In the genomic region with DNA sequence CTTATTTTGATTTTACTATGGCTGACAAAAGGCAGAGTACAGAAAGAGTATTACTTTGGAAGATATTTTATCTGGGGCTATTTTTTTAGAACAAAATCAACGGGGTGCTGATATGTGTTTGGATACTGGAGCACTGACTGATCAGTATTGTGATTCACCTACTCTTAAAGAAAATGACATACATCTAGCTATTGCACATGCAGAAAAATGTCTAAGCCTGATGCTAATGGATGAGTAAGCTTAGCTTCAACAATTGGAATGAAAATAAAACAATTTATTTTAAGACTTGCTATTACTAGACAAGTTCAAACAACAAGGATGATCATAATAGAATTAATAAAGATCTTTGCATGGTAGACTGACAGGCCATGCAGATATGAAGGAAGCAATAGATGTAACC, we compare ENCODE assay signal across 38 cellular contexts.
"Had no signal": no experiment of that assay in that cellular context is flagged by ENCODE, and none has a peak within 500 bp of the region (broad histone marks: within the 10 kb centered on the region; RNA-seq: fewer than 3 reads in every experiment).

No MANE protein-coding gene starts in this region.

- H3K27ac ChIP-seq: brain microvascular endothelial cell, cardiac muscle cell, Peyer's patch, SJSA1, VCaP had no signal

- H3K27me3 ChIP-seq: brain microvascular endothelial cell, cardiac muscle cell, Peyer's patch, SJSA1 had no signal

- H3K36me3 ChIP-seq: brain microvascular endothelial cell, cardiac muscle cell, Peyer's patch, SJSA1 had no signal

- H3K4me3 ChIP-seq: cardiac muscle cell, Peyer's patch, SJSA1 had no signal

- DNase-seq: activated B cell treated with CpG ODN at 0.5 μM for 24 hours; activated CD4-positive, alpha-beta memory T cell treated with anti-CD3 and anti-CD28 coated beads, Interleukin-2, amount 10 ng/mL, durations not matched to agents 7 days and 5 days; activated CD4-positive, alpha-beta T cell treated with anti-CD3 and anti-CD28 coated beads for 4 hours; activated CD4-positive, alpha-beta T cell treated with anti-CD3 and anti-CD28 coated beads, Interleukin-2, amount 50 U/mL, for 1 hour; activated CD4-positive, CD25-positive, alpha-beta regulatory T cell treated with anti-CD3 and anti-CD28 coated beads, Interleukin-2, amount 50 U/mL, for 72 hours; activated CD8-positive, alpha-beta memory T cell treated with anti-CD3 and anti-CD28 coated beads for 24 hours; activated CD8-positive, alpha-beta memory T cell treated with anti-CD3 and anti-CD28 coated beads, Interleukin-2, amount 10 ng/mL, durations not matched to agents 7 days and 5 days; activated CD8-positive, alpha-beta memory T cell treated with anti-CD3 and anti-CD28 coated beads, Interleukin-2, amount 50 U/mL, for 48 hours; activated effector memory CD4-positive, alpha-beta T cell treated with Interleukin-2 at 50 U/mL for 16 hours; activated naive CD4-positive, alpha-beta T cell treated with anti-CD3 and anti-CD28 coated beads, Interleukin-2, amount 10 ng/mL, durations not matched to agents 7 days and 5 days; activated naive CD8-positive, alpha-beta T cell treated with anti-CD3 and anti-CD28 coated beads, Interleukin-2, amount 50 U/mL, for 24 hours; activated T-cell treated with anti-CD3 and anti-CD28 coated beads, Interleukin-2, amount 50 U/mL, for 48 hours; anterior cingulate cortex; brain microvascular endothelial cell; Kasumi-1; KG1; MM.1S; MV-4-11; NCI-H1092; NCI-H1436 treated with DMSO at 0.1 percent for 48 hours; NCI-H1694 treated with DMSO at 0.1 percent for 48 hours; NCI-H2029; NCI-H2107; NCI-H2171; NCI-H510A; NCI-H526; NCI-H748 treated with DMSO at 0.1 percent for 48 hours; NK-92 treated with Interleukin-12 subunit alpha and Interleukin-12 subunit beta, amount 100 ng/mL, for 24 hours; PC-3; Peyer's patch; RPMI8226; SHP77 treated with DMSO at 0.1 percent for 48 hours; SK-N-SH; T-helper 17 cell; T-helper 9 cell had no signal

- ATAC-seq: activated CD8-positive, alpha-beta memory T cell treated with anti-CD3 and anti-CD28 coated beads, Interleukin-2, amount 10 ng/mL, durations not matched to agents 7 days and 5 days; activated naive CD8-positive, alpha-beta T cell treated with anti-CD3 and anti-CD28 coated beads, Interleukin-2, amount 50 U/mL, for 24 hours; PC-3; T-helper 17 cell had no signal

- H3K4me1 ChIP-seq: Peyer's patch, SJSA1 had no signal

- H3K9me3 ChIP-seq: Peyer's patch, SJSA1, SK-N-SH had no signal
